Comparison of ENCODE assay signal across 8 cellular contexts in the genomic region with DNA sequence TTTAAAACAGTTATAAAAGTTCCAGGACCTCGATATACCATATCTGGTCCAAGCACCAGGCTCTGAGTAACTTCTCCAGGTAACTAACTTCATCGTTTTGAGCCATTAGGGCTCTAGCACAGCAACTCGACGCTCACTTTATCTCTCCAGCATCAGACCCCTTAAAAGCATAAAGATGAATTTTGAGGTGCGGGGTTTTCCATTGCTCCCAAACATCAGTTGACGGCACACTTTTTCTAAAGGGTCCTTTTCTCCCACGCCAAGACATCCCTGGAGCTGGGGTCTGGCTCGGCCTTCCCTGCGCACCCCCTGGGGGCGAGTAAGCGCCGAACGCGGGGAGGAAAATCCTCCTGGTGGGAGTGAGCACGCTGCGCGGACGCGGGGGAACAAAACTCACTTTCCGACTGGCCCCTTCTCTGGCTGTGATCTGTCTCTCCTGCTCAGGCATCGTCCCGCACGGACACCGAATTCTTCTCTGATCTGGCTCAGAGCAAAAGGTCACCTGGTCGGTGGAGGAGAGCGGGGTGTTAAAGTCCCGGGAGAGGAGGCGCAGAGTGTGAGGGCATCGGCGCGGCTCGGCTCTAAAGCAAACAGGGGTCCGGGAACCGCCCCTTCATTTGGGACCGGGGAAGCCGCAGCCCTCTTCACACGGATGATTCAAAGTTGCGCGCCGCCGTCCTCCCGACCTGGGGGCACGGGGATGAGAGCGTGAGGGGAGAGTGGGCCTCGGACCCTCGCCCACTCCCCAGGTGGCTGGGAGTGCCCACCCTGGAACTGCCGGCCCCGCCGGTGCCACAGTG. TPM values are rescaled to one million over a fixed set of nuclear protein-coding genes. Genes with fewer than 3 reads are reported as not detected.
A peak's percentile ranks its signal among the peaks of the same experiment; 100 is the strongest.
DNase-seq lines count a peak whose midpoint lies in the region; ATAC-seq and TF ChIP-seq lines count a peak whose summit lies in the region.

A gene (minus strand): TSS at position 561 of the 800 bp plus-strand sequence. CDS start 113 bp downstream, at position 448.

- H3K4me3 Mint-ChIP-seq in T-helper 2 cell treated with Interferon-gamma antibody and Interleukin-4, amounts not matched to agents 5 μg/mL and 100 μg/mL, for 36 hours, result peak within 1 kb of the TSS; percentile 100

- no peaks in the 10 kb centered on the region for H3K36me3 ChIP-seq in lung (ENCODE audit: control insufficient read depth in 2 of 2, insufficient read depth in 2 of 2, low read length in 2 of 2)

- H3K27ac ChIP-seq in coronary artery (peak within 1 kb of the TSS; percentile 40 to 80), lung (ENCODE audit: low read depth in 1 of 2, low read length in 1 of 2) (peak within 1 kb of the TSS; percentile 85 to 90)

- no peaks in the 10 kb centered on the region for H3K27me3 ChIP-seq in lung (ENCODE audit: control insufficient read depth, insufficient read depth)

- peaks cover 8% of the 10 kb centered on the region for H3K36me3 Mint-ChIP-seq in T-helper 2 cell treated with Interferon-gamma antibody and Interleukin-4, amounts not matched to agents 5 μg/mL and 100 μg/mL, for 36 hours (ENCODE audit: low read depth)

- peaks cover 38% of the 10 kb centered on the region for H3K27me3 Mint-ChIP-seq in T-helper 2 cell treated with Interferon-gamma antibody and Interleukin-4, amounts not matched to agents 5 μg/mL and 100 μg/mL, for 36 hours (ENCODE audit: low read depth)

- H3K27ac Mint-ChIP-seq in T-helper 2 cell treated with Interferon-gamma antibody and Interleukin-4, amounts not matched to agents 5 μg/mL and 100 μg/mL, for 36 hours, result peak within 1 kb of the TSS; percentile 94

- peaks cover 17% of the 10 kb centered on the region for H3K4me1 Mint-ChIP-seq in T-helper 2 cell treated with Interferon-gamma antibody and Interleukin-4, amounts not matched to agents 5 μg/mL and 100 μg/mL, for 36 hours (ENCODE audit: low read depth)

- 3 to 4% methylated on average over 47 to 49 of the region's 49 CpGs for WGBS in lung, 2 donors

- no peaks in the 10 kb centered on the region for H3K9me3 Mint-ChIP-seq in T-helper 2 cell treated with Interferon-gamma antibody and Interleukin-4, amounts not matched to agents 5 μg/mL and 100 μg/mL, for 36 hours

- H3K4me3 ChIP-seq in GM08714 (ENCODE audit: low read length), result peak within 1 kb of the TSS; percentile 89
- peak within 1 kb of the TSS; percentile 100 for H3K4me3 ChIP-seq in coronary artery
- H3K4me3 ChIP-seq in lung, result peak within 1 kb of the TSS; percentile 98

- H3K4me1 ChIP-seq in lung (ENCODE audit: control insufficient read depth in 2 of 2, insufficient read depth in 2 of 2, low read length in 2 of 2), result peaks cover 3 to 10% of the 10 kb centered on the region in 2 donors

- peak; percentile 12 for DNase-seq in T-helper 2 cell treated with Interferon-gamma antibody and Interleukin-4, amounts not matched to agents 5 μg/mL and 100 μg/mL, for 36 hours (ENCODE audit: low spot score)
- peak; percentile 77 for DNase-seq in coronary artery (ENCODE audit: low spot score)
- no peak for DNase-seq in lung (ENCODE audit: low spot score)
- peak; percentile 7 for DNase-seq in stimulated activated CD8-positive, alpha-beta memory T cell treated with anti-CD3 and anti-CD28 coated beads, Interleukin-4, amount 100 ng/mL, for 24 hours (ENCODE audit: low read depth)
- no peak for DNase-seq in SIG-M5 (lab: John Stamatoyannopoulos, UW)
- no peak for DNase-seq in SHP77 treated with DMSO at 0.1 percent for 48 hours (lab: John Stamatoyannopoulos, UW)

- TF ChIP-seq CTCF in coronary artery (IDR thresholded peaks at IDR 0.05) (no peak), lung (IDR thresholded peaks at IDR 0.05; ENCODE audit: control extremely low read depth, extremely low read depth) (no peak)

- ATAC-seq in HG03045 (IDR thresholded peaks at IDR 0.05; ENCODE audit: unreplicated experiment), result peak; percentile 12
- no peak for ATAC-seq in lung (ENCODE audit: insufficient read depth, low FRiP score)

- no peaks in the 10 kb centered on the region for H3K9me3 ChIP-seq in lung (ENCODE audit: control insufficient read depth in 2 of 2, insufficient read depth in 1 of 2, low read length in 1 of 2)

RNA-seq across cellular contexts. Expression of the gene that starts here (rescaled TPM):
- total RNA-seq in lung, result 10 to 100 TPM in 1 of 2 donors, 1 to 10 TPM in 1; 6.8 to 10.2 TPM
- 1 to 10 TPM; 1.4 to 2.0 TPM for polyA plus RNA-seq in lung

Comparison
In these comparisons a context has a peak if more than half of its experiments do, and no peak if none do; other contexts are left out.
1. DNase-seq: peak in T-helper 2 cell treated with Interferon-gamma antibody and Interleukin-4, amounts not matched to agents 5 μg/mL and 100 μg/mL, for 36 hours (single experiment), coronary artery (single experiment) and stimulated activated CD8-positive, alpha-beta memory T cell treated with anti-CD3 and anti-CD28 coated beads, Interleukin-4, amount 100 ng/mL, for 24 hours (single experiment); none in lung (single experiment), SIG-M5 (single experiment) and SHP77 treated with DMSO at 0.1 percent for 48 hours (single experiment).
2. Peak in every context shown above with its lines, with median percentiles within 50 percentile points of each other: H3K4me3 ChIP-seq.